ENCODE assay signal across 23 cellular contexts in the genomic region with DNA sequence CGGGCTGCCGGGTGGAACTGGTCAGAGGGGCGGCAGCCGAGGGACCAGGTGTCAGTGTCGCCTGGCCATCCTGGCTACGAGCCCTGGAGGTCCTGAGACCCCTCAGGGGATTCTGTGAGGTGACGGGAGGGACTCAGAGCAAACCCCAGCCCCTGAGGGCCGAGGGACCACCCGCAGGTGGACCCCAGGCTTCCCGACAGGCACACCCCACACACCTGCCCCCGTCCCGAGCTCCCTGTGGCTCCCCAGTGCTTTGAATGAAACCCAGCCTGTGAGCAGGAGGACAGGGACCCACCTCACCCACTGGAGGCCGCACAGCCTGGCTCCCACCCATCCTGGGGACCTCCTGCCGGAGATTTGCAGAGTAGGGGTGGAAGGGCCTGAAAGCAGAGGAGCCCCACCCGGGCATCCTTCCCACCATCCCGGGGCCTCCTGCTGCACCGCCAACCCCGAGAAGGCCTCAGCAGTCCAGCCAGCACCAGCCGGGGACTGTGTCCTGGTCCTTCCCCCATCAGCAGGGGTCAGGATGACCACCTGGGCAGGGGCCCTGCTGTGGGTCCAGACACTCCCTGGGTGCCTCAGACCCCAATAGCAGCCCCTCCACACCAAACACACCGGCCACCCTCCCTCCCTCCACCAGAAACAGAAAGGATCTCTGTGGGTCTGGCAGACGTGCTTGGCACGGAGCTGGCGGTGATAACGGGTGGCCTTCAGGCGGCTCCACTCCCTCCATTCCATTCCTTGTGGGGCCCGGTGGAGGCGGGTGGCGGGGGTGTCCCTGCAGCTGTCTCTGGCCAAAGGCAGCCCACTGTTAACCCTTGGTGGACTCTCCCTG. TPM values are rescaled to one million over a fixed set of nuclear protein-coding genes. Genes with fewer than 3 reads are reported as not detected.
DNase-seq lines count a peak whose midpoint lies in the region; ATAC-seq and TF ChIP-seq lines count a peak whose summit lies in the region.
"Had no signal": no experiment of that assay in that cellular context is flagged by ENCODE, and none has a peak within 500 bp of the region (broad histone marks: within the 10 kb centered on the region; RNA-seq: fewer than 3 reads in every experiment).

No MANE protein-coding gene starts in this region.

- peak; percentile 22 for ATAC-seq in stimulated activated naive CD8-positive, alpha-beta T cell treated with anti-CD3 and anti-CD28 coated beads, Interleukin-15, amount 100 ng/mL, for 72 hours
- ATAC-seq in stimulated activated naive CD8-positive, alpha-beta T cell treated with anti-CD3 and anti-CD28 coated beads, Interleukin-15, Interleukin-2, amounts not matched to agents 100 U/mL and 50 U/mL, for 24 hours: no peak
- ATAC-seq: GM12878 had no signal

- DNase-seq in stimulated activated naive CD8-positive, alpha-beta T cell treated with anti-CD3 and anti-CD28 coated beads, Interleukin-15, amount 100 ng/mL, for 72 hours: no peak
- DNase-seq in stimulated activated naive CD8-positive, alpha-beta T cell treated with anti-CD3 and anti-CD28 coated beads, Interleukin-15, Interleukin-2, amounts not matched to agents 100 U/mL and 50 U/mL, for 24 hours: no peak
- DNase-seq in adrenal gland (peak; percentile 76 to 93 (median 90)), myocyte (ENCODE audit: low read depth) (peak; percentile 54), pons (ENCODE audit: low spot score) (no peak), NCI-H2029 treated with DMSO at 0.1 percent for 48 hours (lab: John Stamatoyannopoulos, UW) (no peak), esophagus muscularis mucosa (ENCODE audit: extremely low spot score) (no peak)
- DNase-seq: CD4-positive, CD25-positive, alpha-beta regulatory T cell; DMS79; GM23248; H9; KBM-7; MM.1S; NCI-H1105 treated with DMSO at 0.1 percent for 48 hours; NCI-H1694; NCI-H2081 treated with DMSO at 0.1 percent for 48 hours; NCI-H2171 treated with DMSO at 0.1 percent for 48 hours; NCI-H524 treated with DMSO at 0.1 percent for 48 hours; NCI-H82; Peyer's patch had no signal

- H3K36me3 ChIP-seq in adrenal gland (replicated peaks in 1 of 2) (no peaks in the 10 kb centered on the region), esophagus muscularis mucosa (no peaks in the 10 kb centered on the region)
- H3K36me3 ChIP-seq: Peyer's patch had no signal

- no peak for TF ChIP-seq EP300 in esophagus muscularis mucosa (IDR thresholded peaks at IDR 0.05)

- H3K9me3 Mint-ChIP-seq in stimulated activated naive CD8-positive, alpha-beta T cell treated with anti-CD3 and anti-CD28 coated beads, Interleukin-15, amount 100 ng/mL, for 72 hours: no peaks in the 10 kb centered on the region
- H3K9me3 Mint-ChIP-seq: H9 had no signal

- no peak for TF ChIP-seq CTCF in adrenal gland (IDR thresholded peaks at IDR 0.05)
- no peak for TF ChIP-seq CTCF in esophagus muscularis mucosa (IDR thresholded peaks at IDR 0.05)

- peaks cover 15% of the 10 kb centered on the region for H3K27me3 Mint-ChIP-seq in stimulated activated naive CD8-positive, alpha-beta T cell treated with anti-CD3 and anti-CD28 coated beads, Interleukin-15, amount 100 ng/mL, for 72 hours
- H3K27me3 Mint-ChIP-seq: CD4-positive, CD25-positive, alpha-beta regulatory T cell had no signal

- H3K27me3 ChIP-seq in adrenal gland (no peaks in the 10 kb centered on the region), esophagus muscularis mucosa (peaks cover 0 to 73% (median 5%) of the 10 kb centered on the region in 4 donors)
- H3K27me3 ChIP-seq: Peyer's patch had no signal

- peak in 1 of 2 donors; percentile 58 for TF ChIP-seq POLR2A in adrenal gland (IDR thresholded peaks at IDR 0.05)
- TF ChIP-seq POLR2A in esophagus muscularis mucosa (IDR thresholded peaks at IDR 0.05; ENCODE audit: low read depth): no peak

- H3K4me3 Mint-ChIP-seq in stimulated activated naive CD8-positive, alpha-beta T cell treated with anti-CD3 and anti-CD28 coated beads, Interleukin-15, amount 100 ng/mL, for 72 hours: no peak overlapping the region
- H3K4me3 Mint-ChIP-seq: CD4-positive, CD25-positive, alpha-beta regulatory T cell; H9 had no signal

- WGBS in adrenal gland, 4 donors: 37 to 72% (median 44%) methylated on average over 9 to 28 of the region's 28 CpGs
- 67% methylated on average over 14 of the region's 28 CpGs for WGBS in esophagus muscularis mucosa

- H3K9me3 ChIP-seq in adrenal gland (replicated peaks in 1 of 3) (no peaks in the 10 kb centered on the region), esophagus muscularis mucosa (no peaks in the 10 kb centered on the region)
- H3K9me3 ChIP-seq: Peyer's patch had no signal

- peak overlapping the region in 1 of 4 donors; percentile 5 for H3K4me3 ChIP-seq in adrenal gland
- H3K4me3 ChIP-seq in esophagus muscularis mucosa: no peak overlapping the region
- H3K4me3 ChIP-seq: GM12878, GM23248, Peyer's patch had no signal

- peak overlapping the region; percentile 35 to 97 (median 84) for H3K27ac ChIP-seq in adrenal gland
- no peak overlapping the region for H3K27ac ChIP-seq in esophagus muscularis mucosa (replicated peaks in 1 of 4)
- H3K27ac ChIP-seq: GM23248, Peyer's patch had no signal

- no peak overlapping the region for H3K27ac Mint-ChIP-seq in stimulated activated naive CD8-positive, alpha-beta T cell treated with anti-CD3 and anti-CD28 coated beads, Interleukin-15, amount 100 ng/mL, for 72 hours
- H3K27ac Mint-ChIP-seq: CD4-positive, CD25-positive, alpha-beta regulatory T cell had no signal

- H3K4me1 ChIP-seq in adrenal gland (replicated peaks in 1 of 2): peaks cover 53 to 54% of the 10 kb centered on the region in 2 donors
- no peaks in the 10 kb centered on the region for H3K4me1 ChIP-seq in esophagus muscularis mucosa
- H3K4me1 ChIP-seq: Peyer's patch had no signal

- intact Hi-C loops in adrenal gland (cut with DNase I) (no loop called here), esophagus muscularis mucosa (cut with DNase I) (no loop called here)

- no peaks in the 10 kb centered on the region for H3K4me1 Mint-ChIP-seq in stimulated activated naive CD8-positive, alpha-beta T cell treated with anti-CD3 and anti-CD28 coated beads, Interleukin-15, amount 100 ng/mL, for 72 hours

RNA-seq across cellular contexts. Expression of a gene that starts 13.9 kb away (rescaled TPM):
- total RNA-seq in adrenal gland: 1 to 10 TPM in 6 of 8 donors, under 1 TPM in 2; 0.24 to 3.0 (median 1.4) TPM
- polyA plus RNA-seq in adrenal gland: 1 to 10 TPM in 2 of 3 donors, under 1 TPM in 1; 0.26 to 4.4 (median 1.7) TPM
- 0.05 TPM in 1 of 2 replicates, not detected in the other for total RNA-seq in myocyte
- polyA plus RNA-seq in myocyte (2012): not detected
- 1 to 10 TPM in 3 of 4 donors, under 1 TPM in 1; 0.46 to 2.5 (median 2.0) TPM for total RNA-seq in esophagus muscularis mucosa
- total RNA-seq: CD4-positive, CD25-positive, alpha-beta regulatory T cell; GM12878; GM23248; SK-MEL-5 had no signal
- polyA plus RNA-seq: BJ; CD4-positive, CD25-positive, alpha-beta regulatory T cell; GM23248 had no signal

RNA-seq across cellular contexts. Expression of a gene that starts 21.6 kb away (rescaled TPM):
- total RNA-seq in adrenal gland (under 1 TPM in 1 of 8 donors, not detected in 7; 0.19 TPM), myocyte (not detected in 2 replicates), esophagus muscularis mucosa (not detected)
- polyA plus RNA-seq in adrenal gland: under 1 TPM in 1 of 3 donors, not detected in 2; 0.24 TPM
- not detected for polyA plus RNA-seq in myocyte (2012)
- total RNA-seq: CD4-positive, CD25-positive, alpha-beta regulatory T cell; GM12878; GM23248; Peyer's patch; SK-MEL-5 had no signal
- polyA plus RNA-seq: BJ; CD4-positive, CD25-positive, alpha-beta regulatory T cell; GM12878; GM23248 had no signal

RNA-seq across cellular contexts. Expression of a gene that starts 25.1 kb away (rescaled TPM):
- total RNA-seq in adrenal gland (1 to 10 TPM; 1.8 to 5.3 (median 3.8) TPM), myocyte (1.5 and 2.0 TPM in 2 replicates), esophagus muscularis mucosa (1 to 10 TPM; 1.2 to 8.9 (median 2.3) TPM)
- 1 to 10 TPM in 2 of 3 donors, under 1 TPM in 1; 0.66 to 7.7 (median 5.2) TPM for polyA plus RNA-seq in adrenal gland
- 0.91 TPM for polyA plus RNA-seq in myocyte (2012)
- polyA plus RNA-seq: GM23248 had no signal

RNA-seq across cellular contexts. Expression of a gene that starts 57.1 kb away (rescaled TPM):
- total RNA-seq in adrenal gland: 10 to 100 TPM; 30.9 to 77.8 (median 62.0) TPM
- polyA plus RNA-seq in adrenal gland: 100 to 1,000 TPM in 2 of 3 donors, 10 to 100 TPM in 1; 54.1 to 234 (median 145) TPM
- 66.3 and 71.5 TPM in 2 replicates for total RNA-seq in myocyte
- 69.2 TPM for polyA plus RNA-seq in myocyte (2012)
- total RNA-seq in esophagus muscularis mucosa: 10 to 100 TPM; 30.2 to 54.4 (median 39.0) TPM

RNA-seq across cellular contexts. Expression of a gene that starts 57.1 kb away (rescaled TPM):
- total RNA-seq in adrenal gland (10 to 100 TPM; 19.6 to 45.4 (median 39.9) TPM), myocyte (25.3 and 25.8 TPM in 2 replicates), esophagus muscularis mucosa (10 to 100 TPM; 22.9 to 34.8 (median 33.0) TPM)
- 100 to 1,000 TPM in 2 of 3 donors, 10 to 100 TPM in 1; 20.0 to 146 (median 102) TPM for polyA plus RNA-seq in adrenal gland
- 24.1 TPM for polyA plus RNA-seq in myocyte (2012)

Comparison
In these comparisons a context has a peak if more than half of its experiments do, and no peak if none do; other contexts are left out.
1. DNase-seq: peak in adrenal gland (7 of 7) and myocyte (single experiment); none in stimulated activated naive CD8-positive, alpha-beta T cell treated with anti-CD3 and anti-CD28 coated beads, Interleukin-15, amount 100 ng/mL, for 72 hours (0 of 2), stimulated activated naive CD8-positive, alpha-beta T cell treated with anti-CD3 and anti-CD28 coated beads, Interleukin-15, Interleukin-2, amounts not matched to agents 100 U/mL and 50 U/mL, for 24 hours (single experiment), pons (single experiment), NCI-H2029 treated with DMSO at 0.1 percent for 48 hours (single experiment) and esophagus muscularis mucosa (single experiment).
2. H3K27ac ChIP-seq: peak in adrenal gland (5 of 5); none in esophagus muscularis mucosa (0 of 4).